24 cellular contexts compared by ENCODE assay signal in genomic region chr5:134046801-134047707, GRCh38. TPM values are rescaled to one million over a fixed set of nuclear protein-coding genes. Genes with fewer than 3 reads are reported as not detected.
A peak's percentile ranks its signal among the peaks of the same experiment; 100 is the strongest.
DNase-seq lines count a peak whose midpoint lies in the region; TF ChIP-seq lines count a peak whose summit lies in the region.
"Had no signal": no experiment of that assay in that cellular context is flagged by ENCODE, and none has a peak within 500 bp of the region (broad histone marks: within the 10 kb centered on the region; RNA-seq: fewer than 3 reads in every experiment).

No MANE protein-coding gene starts in this region.

- H3K27me3 ChIP-seq in H9 (ENCODE audit: insufficient read depth, low read length) (no peaks in the 10 kb centered on the region), iPS-15b (ENCODE audit: control insufficient read depth, insufficient read depth, low read length) (no peaks in the 10 kb centered on the region), tibial artery (no peaks in the 10 kb centered on the region)
- H3K27me3 ChIP-seq: adrenal gland, suprapubic skin, vagina had no signal

- no peak overlapping the region for H3K9ac ChIP-seq in H9 (ENCODE audit: extremely low read depth, insufficient read length, low read length)
- H3K9ac ChIP-seq in iPS-15b (ENCODE audit: low read depth, low read length), result peak overlapping the region; percentile 54
- H3K9ac ChIP-seq: SK-N-SH had no signal

- no peaks in the 10 kb centered on the region for H4K20me1 ChIP-seq in H9 (ENCODE audit: control insufficient read depth, insufficient read depth, insufficient read length)

- H3K4ac ChIP-seq in H9 (ENCODE audit: low read depth, low read length), result no peak overlapping the region

- no peak overlapping the region for H3K18ac ChIP-seq in H9 (ENCODE audit: insufficient read length, low read depth, low read length)

- WGBS in H9 (ENCODE audit: extremely low coverage, insufficient read length, low lambda C conversion rate), result no CpG with 5 or more reads among the region's 6 CpGs

- no peaks in the 10 kb centered on the region for H3K36me3 ChIP-seq in iPS-15b (ENCODE audit: control insufficient read depth, insufficient read depth, low read length)
- H3K36me3 ChIP-seq in tibial artery, result no peaks in the 10 kb centered on the region
- H3K36me3 ChIP-seq: adrenal gland, suprapubic skin, vagina, WERI-Rb-1 had no signal

- no peak overlapping the region for H2AFZ ChIP-seq in H9 (ENCODE audit: low read length)

- H3K4me3 Mint-ChIP-seq in H9, result peak overlapping the region in 1 of 2 experiments; percentile 35; a peak in 2 of 5 replicates
- H3K4me3 Mint-ChIP-seq: CD4-positive, alpha-beta memory T cell; nephron progenitor cell had no signal

- no peak overlapping the region for H3K14ac ChIP-seq in H9 (ENCODE audit: insufficient read depth, low read length)

- H3K9me3 Mint-ChIP-seq in H9, result peaks cover 0 to 5% of the 10 kb centered on the region in 2 experiments; a peak in 1 of 5 replicates
- H3K9me3 Mint-ChIP-seq: CD4-positive, alpha-beta memory T cell; nephron progenitor cell had no signal

- no peaks in the 10 kb centered on the region for H3K79me2 ChIP-seq in H9 (ENCODE audit: insufficient read depth, low read length)

- no peak overlapping the region for H2BK5ac ChIP-seq in H9 (ENCODE audit: insufficient read length, low read length)

- no peak overlapping the region for H2BK12ac ChIP-seq in H9 (ENCODE audit: insufficient read length, low read depth, low read length)

- intact Hi-C loops in tibial artery (cut with DNase I; ENCODE audit: low total_unique reads), result no loop called here

- H3K23me2 ChIP-seq in H9 (ENCODE audit: insufficient read length, low read depth, low read length, poor library complexity, severe bottlenecking), result no peaks in the 10 kb centered on the region

- H3K9me3 ChIP-seq in H9 (ENCODE audit: control insufficient read depth, low read depth, low read length) (no peaks in the 10 kb centered on the region), iPS-15b (ENCODE audit: control insufficient read depth, insufficient read depth, low read length) (no peaks in the 10 kb centered on the region), tibial artery (no peaks in the 10 kb centered on the region)
- H3K9me3 ChIP-seq: adrenal gland, SK-N-SH, suprapubic skin, vagina had no signal

- H2BK20ac ChIP-seq in H9 (ENCODE audit: low read depth, low read length, poor library complexity, severe bottlenecking), result no peak overlapping the region

- H3K56ac ChIP-seq in H9 (ENCODE audit: insufficient read length, low read depth, low read length), result no peak overlapping the region

- H4K91ac ChIP-seq in H9 (ENCODE audit: insufficient read length, low read depth, low read length), result no peak overlapping the region

- no peaks in the 10 kb centered on the region for H3K79me1 ChIP-seq in H9 (ENCODE audit: insufficient read depth, low read depth, low read length, poor library complexity, severe bottlenecking)

- no peak overlapping the region for H4K5ac ChIP-seq in H9 (ENCODE audit: insufficient read length, low read depth, low read length)

- no peak overlapping the region for H4K8ac ChIP-seq in H9 (replicated peaks; ENCODE audit: insufficient read length, low read depth, low read length)

- DNase-seq in H9 (peak; percentile 72), NCI-H69 (lab: John Stamatoyannopoulos, UW) (peak; percentile 44), pons (ENCODE audit: low spot score) (peak; percentile 53), tibial artery (no peak), activated gamma-delta T cell (lab: John Stamatoyannopoulos, UW) (no peak), cerebellar nuclear complex (lab: John Stamatoyannopoulos, UW) (no peak)
- DNase-seq: activated CD4-positive, alpha-beta T cell treated with anti-CD3 and anti-CD28 coated beads, Interleukin-2, amount 50 U/mL, for 48 hours; activated gamma-delta T cell treated with Interleukin-2 at 50 U/mL for 16 hours; activated T-cell treated with anti-CD3 and anti-CD28 coated beads for 4 hours; adrenal gland; CD4-positive, alpha-beta memory T cell; cortex of kidney; DMS53; GF-D8; glutamatergic neuron; midbrain; NCI-H1092 treated with DMSO at 0.1 percent for 48 hours; NCI-H510A treated with DMSO at 0.1 percent for 48 hours; nephron progenitor cell; SK-N-SH; WERI-Rb-1 had no signal

- no peak overlapping the region for H3K4me2 ChIP-seq in H9 (ENCODE audit: insufficient read depth, insufficient read length, low read length)
- H3K4me2 ChIP-seq: SK-N-SH had no signal

- H2AK5ac ChIP-seq in H9 (ENCODE audit: insufficient read length, low read length), result no peak overlapping the region

- no peak overlapping the region for H3K23ac ChIP-seq in H9 (ENCODE audit: insufficient read length, low read depth, low read length)

- peaks cover 37 to 40% of the 10 kb centered on the region in 2 experiments for H3K4me1 Mint-ChIP-seq in H9

- no peak overlapping the region for H3K4me3 ChIP-seq in iPS-15b (ENCODE audit: low read depth, low read length)
- no peak overlapping the region for H3K4me3 ChIP-seq in tibial artery
- H3K4me3 ChIP-seq: adrenal gland, suprapubic skin, vagina had no signal

- no peak overlapping the region for H3K27ac ChIP-seq in H9 (ENCODE audit: insufficient read length, low read depth, low read length)
- no peak overlapping the region for H3K27ac ChIP-seq in tibial artery
- H3K27ac ChIP-seq: adrenal gland, suprapubic skin, vagina, WERI-Rb-1 had no signal

- no peak overlapping the region for H3T11ph ChIP-seq in H9 (ENCODE audit: low read length)

- TF ChIP-seq CTCF in H9 (conservative IDR thresholded peaks at IDR 0.05), result no peak
- no peak for TF ChIP-seq CTCF in tibial artery (IDR thresholded peaks at IDR 0.05)

- peaks cover 15% of the 10 kb centered on the region; the same call in 1 of the 2 replicates for H3K4me1 ChIP-seq in H9 (ENCODE audit: insufficient read depth, low read length)
- peaks cover 20% of the 10 kb centered on the region for H3K4me1 ChIP-seq in iPS-15b (ENCODE audit: control insufficient read depth, insufficient read depth, low read length)
- no peaks in the 10 kb centered on the region for H3K4me1 ChIP-seq in tibial artery
- H3K4me1 ChIP-seq: adrenal gland, vagina had no signal

- H2BK120ac ChIP-seq in H9 (ENCODE audit: low read depth, low read length, poor library complexity, severe bottlenecking), result no peak overlapping the region

- no peak overlapping the region for H2BK15ac ChIP-seq in H9 (ENCODE audit: low read depth, low read length)

- H3K27me3 Mint-ChIP-seq in H9 (ENCODE audit: low read depth), result peaks cover 76% of the 10 kb centered on the region
- H3K27me3 Mint-ChIP-seq: CD4-positive, alpha-beta memory T cell had no signal

- H3K27ac Mint-ChIP-seq in H9, result peak overlapping the region in 1 of 3 experiments; percentile 85; a peak in 3 of 7 replicates
- H3K27ac Mint-ChIP-seq: nephron progenitor cell had no signal

- H3K36me3 Mint-ChIP-seq in H9 (ENCODE audit: insufficient read depth in 1 of 3, low read depth in 3 of 3), result no peaks in the 10 kb centered on the region
- H3K36me3 Mint-ChIP-seq: CD4-positive, alpha-beta memory T cell had no signal

RNA-seq across cellular contexts. Expression of gene VDAC1, which starts 42.3 kb away (rescaled TPM):
- 206 and 208 TPM in 2 replicates for total RNA-seq in H9 (2021)

Comparison
In these comparisons a context has a peak if more than half of its experiments do, and no peak if none do; other contexts are left out.
1. DNase-seq: peak in H9 (single experiment), NCI-H69 (single experiment) and pons (single experiment); none in tibial artery (0 of 2), activated gamma-delta T cell (single experiment) and cerebellar nuclear complex (0 of 2).